In the genomic region with DNA sequence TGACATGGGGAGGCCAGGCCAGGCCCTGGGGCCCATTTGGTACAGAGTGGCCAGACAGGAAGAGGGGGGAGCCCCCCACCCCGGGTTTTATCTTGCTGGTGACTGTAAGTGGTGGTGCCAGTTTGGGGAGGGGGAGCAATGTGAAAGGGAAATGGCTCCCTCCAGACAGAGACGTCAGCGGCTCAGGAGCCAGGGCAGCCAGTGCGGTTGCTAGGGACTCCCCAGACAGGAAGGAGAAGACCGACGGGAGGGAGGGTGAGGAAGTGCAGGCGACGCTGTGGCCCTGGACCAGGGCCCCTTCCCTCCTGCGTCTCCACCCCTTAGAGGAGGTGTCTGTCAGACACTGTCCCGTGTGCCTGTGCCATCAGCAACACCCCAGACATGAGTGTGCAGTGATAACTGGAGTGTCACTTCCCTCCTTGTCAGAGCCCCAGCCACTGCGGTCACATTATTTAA, we compare ENCODE assay signal across 9 cellular contexts. TPM values are rescaled to one million over a fixed set of nuclear protein-coding genes. Genes with fewer than 3 reads are reported as not detected.
A peak's percentile ranks its signal among the peaks of the same experiment; 100 is the strongest.
DNase-seq lines count a peak whose midpoint lies in the region; ATAC-seq and TF ChIP-seq lines count a peak whose summit lies in the region.
"Had no signal": no experiment of that assay in that cellular context is flagged by ENCODE, and none has a peak within 500 bp of the region (broad histone marks: within the 10 kb centered on the region; RNA-seq: fewer than 3 reads in every experiment).

No MANE protein-coding gene starts in this region.

- H3K36me3 Mint-ChIP-seq in CD8-positive, alpha-beta T cell = no peaks in the 10 kb centered on the region

- H3K4me3 ChIP-seq in CD8-positive, alpha-beta T cell (ENCODE audit: low read depth, low read length) = no peak overlapping the region
- H3K4me3 ChIP-seq in Loucy (ENCODE audit: low read length, poor library complexity, severe bottlenecking) (peak overlapping the region; percentile 59), rectal smooth muscle tissue (ENCODE audit: low read length) (peak overlapping the region; percentile 8), WERI-Rb-1 (ENCODE audit: low read depth, low read length) (no peak overlapping the region)

- no peaks in the 10 kb centered on the region for H3F3A ChIP-seq in Loucy (ENCODE audit: low read depth)

- H3K36me3 ChIP-seq in CD8-positive, alpha-beta T cell (ENCODE audit: insufficient read depth, low read length) = no peaks in the 10 kb centered on the region
- H3K36me3 ChIP-seq in Loucy (ENCODE audit: insufficient read depth, low read length) (no peaks in the 10 kb centered on the region), rectal smooth muscle tissue (ENCODE audit: control insufficient read depth, insufficient read depth, low read length) (no peaks in the 10 kb centered on the region), WERI-Rb-1 (no peaks in the 10 kb centered on the region)

- CTCF ChIA-PET in CD8-positive, alpha-beta T cell (lab: Charles Lee) = interaction anchor here (1.8 kb wide), 1 partner anchor 58 kb away, joined by 5 read pairs; no protein-coding TSS in a partner anchor

- peak; percentile 96 for ATAC-seq in CD8-positive, alpha-beta T cell
- peak; percentile 75 for ATAC-seq in GM21528 (IDR thresholded peaks at IDR 0.05; ENCODE audit: low FRiP score, unreplicated experiment)

- H3K4me1 ChIP-seq in CD8-positive, alpha-beta T cell (ENCODE audit: insufficient read depth, low read length) = peaks cover 16% of the 10 kb centered on the region
- H3K4me1 ChIP-seq in Loucy (ENCODE audit: insufficient read depth, low read length, poor library complexity, severe bottlenecking) = peaks cover 43% of the 10 kb centered on the region
- peaks cover 9% of the 10 kb centered on the region for H3K4me1 ChIP-seq in rectal smooth muscle tissue (ENCODE audit: control insufficient read depth, insufficient read depth, low read length)

- POLR2A ChIA-PET in CD8-positive, alpha-beta T cell (lab: Charles Lee) = interaction anchor here (0.6 kb wide), 1 partner anchor 103 kb away, joined by 5 read pairs; no protein-coding TSS in a partner anchor

- peak overlapping the region; percentile 82 for H3K27ac Mint-ChIP-seq in CD8-positive, alpha-beta T cell

- DNase-seq in CD8-positive, alpha-beta T cell = peak; percentile 22 to 79 (median 56)
- DNase-seq in activated CD8-positive, alpha-beta memory T cell treated with anti-CD3 and anti-CD28 coated beads, Interleukin-2, amount 50 U/mL, for 1 hour (ENCODE audit: extremely low read depth) = peak; percentile 57
- DNase-seq in head of caudate nucleus (peak in 28 of 42 donors; percentile 15 to 74 (median 54)), WERI-Rb-1 (no peak), NCI-H1092 treated with DMSO at 0.1 percent for 48 hours (lab: John Stamatoyannopoulos, UW) (no peak)

- peak overlapping the region; percentile 5 for H3K4me3 Mint-ChIP-seq in CD8-positive, alpha-beta T cell

- H3K27me3 ChIP-seq in CD8-positive, alpha-beta T cell (ENCODE audit: insufficient read depth, low read length) = no peaks in the 10 kb centered on the region
- H3K27me3 ChIP-seq in Loucy (ENCODE audit: insufficient read depth, low read length, poor library complexity, severe bottlenecking) = no peaks in the 10 kb centered on the region
- H3K27me3 ChIP-seq in rectal smooth muscle tissue (ENCODE audit: control insufficient read depth, insufficient read depth, low read length) = peaks cover under 1% of the 10 kb centered on the region
- no peaks in the 10 kb centered on the region for H3K27me3 ChIP-seq in WERI-Rb-1 (ENCODE audit: insufficient read depth, low read depth, severe bottlenecking)

- no peak for TF ChIP-seq CTCF in CD8-positive, alpha-beta T cell (IDR thresholded peaks at IDR 0.05)
- TF ChIP-seq CTCF in Loucy (conservative IDR thresholded peaks at IDR 0.05; ENCODE audit: low read length) (no peak), WERI-Rb-1 (IDR thresholded peaks at IDR 0.05; ENCODE audit: low read depth, low read length) (no peak)

- H3K9me3 ChIP-seq in CD8-positive, alpha-beta T cell (ENCODE audit: low read length) = no peaks in the 10 kb centered on the region
- H3K9me3 ChIP-seq in Loucy (ENCODE audit: insufficient read depth, low read depth, low read length) (no peaks in the 10 kb centered on the region), WERI-Rb-1 (ENCODE audit: severe bottlenecking) (no peaks in the 10 kb centered on the region)

- peak overlapping the region; percentile 75 for H3K4me2 ChIP-seq in Loucy (ENCODE audit: low read depth, low read length, poor library complexity, severe bottlenecking)

- peak overlapping the region; percentile 49 for H2AFZ ChIP-seq in Loucy (ENCODE audit: low read length)

- no peaks in the 10 kb centered on the region for H3K9me3 Mint-ChIP-seq in CD8-positive, alpha-beta T cell

- no peaks in the 10 kb centered on the region for H3K9me2 ChIP-seq in Loucy (replicated peaks; ENCODE audit: low read depth, low read length)

- intact Hi-C loops in CD8-positive, alpha-beta T cell (cut with DNase I, micrococcal nuclease) = no loop called here
- intact Hi-C loops in head of caudate nucleus (cut with DNase I) = no loop called here

- H3K27me3 Mint-ChIP-seq in CD8-positive, alpha-beta T cell (ENCODE audit: low read depth) = peaks cover 6% of the 10 kb centered on the region

- H4K20me1 ChIP-seq in Loucy (ENCODE audit: insufficient read depth, low read length, poor library complexity, severe bottlenecking) = no peaks in the 10 kb centered on the region

- H3K4me1 Mint-ChIP-seq in CD8-positive, alpha-beta T cell (ENCODE audit: low read depth) = peaks cover 11% of the 10 kb centered on the region

- H3K9ac ChIP-seq in Loucy (ENCODE audit: low read depth, low read length, poor library complexity, severe bottlenecking) (peak overlapping the region; percentile 49), rectal smooth muscle tissue (ENCODE audit: low read length) (no peak overlapping the region)

- peak overlapping the region; percentile 16 for H3K27ac ChIP-seq in CD8-positive, alpha-beta T cell (ENCODE audit: low read depth, low read length)
- H3K27ac ChIP-seq in rectal smooth muscle tissue (ENCODE audit: low read depth, low read length) = no peak overlapping the region
- H3K27ac ChIP-seq in WERI-Rb-1 = no peak overlapping the region

- no peaks in the 10 kb centered on the region for H3K79me2 ChIP-seq in Loucy (ENCODE audit: insufficient read depth, low read length)

RNA-seq across cellular contexts. Expression of gene VASH1, which starts 7.0 kb away (rescaled TPM):
- total RNA-seq in CD8-positive, alpha-beta T cell = 1 to 10 TPM; 3.0 to 4.0 TPM

RNA-seq across cellular contexts. Expression of gene ANGEL1, which starts 44.5 kb away (rescaled TPM):
- total RNA-seq in CD8-positive, alpha-beta T cell = 1 to 10 TPM; 6.4 to 6.6 TPM

RNA-seq across cellular contexts. Expression of gene LRRC74A, which starts 58.0 kb away (rescaled TPM):
- total RNA-seq in CD8-positive, alpha-beta T cell = not detected
- total RNA-seq: urinary bladder had no signal

Comparison
In these comparisons a context has a peak if more than half of its experiments do, and no peak if none do; other contexts are left out.
1. DNase-seq: peak in CD8-positive, alpha-beta T cell (7 of 7), activated CD8-positive, alpha-beta memory T cell treated with anti-CD3 and anti-CD28 coated beads, Interleukin-2, amount 50 U/mL, for 1 hour (single experiment) and head of caudate nucleus (28 of 42); none in WERI-Rb-1 (single experiment) and NCI-H1092 treated with DMSO at 0.1 percent for 48 hours (single experiment).
2. H3K4me3 ChIP-seq: peak in Loucy (single experiment) and rectal smooth muscle tissue (single experiment); none in CD8-positive, alpha-beta T cell (single experiment) and WERI-Rb-1 (single experiment).